Comparison of ENCODE assay signal across 8 cellular contexts in the genomic region with DNA sequence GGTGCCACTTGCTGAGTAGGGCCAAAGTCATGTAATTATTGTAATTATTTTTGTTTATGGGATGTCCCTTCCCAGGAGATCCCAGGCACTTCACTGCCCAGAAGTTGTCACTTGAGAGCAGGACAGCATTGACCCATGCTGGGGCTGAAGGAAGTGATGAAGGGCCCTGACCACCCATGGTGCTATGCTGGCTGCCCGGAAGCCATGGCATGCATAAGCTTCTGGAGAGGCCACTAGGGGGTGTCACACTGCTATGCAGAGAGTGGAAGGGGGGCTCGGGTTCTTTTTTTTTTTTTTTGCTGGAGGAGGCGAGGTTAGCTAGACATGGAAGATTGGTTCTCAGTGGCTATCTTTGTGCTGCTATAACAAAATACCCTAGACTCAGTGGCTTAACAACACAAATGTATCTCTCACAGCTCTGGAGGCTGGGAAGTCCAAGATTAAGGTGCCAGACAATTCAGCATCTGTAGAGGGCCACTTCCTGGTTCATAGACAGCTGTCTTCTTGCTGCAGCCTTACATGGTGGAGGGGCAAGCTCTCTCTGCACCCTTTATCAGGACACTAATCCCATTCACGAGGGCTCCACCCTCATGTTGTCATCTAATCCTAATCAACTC.
A peak's percentile ranks its signal among the peaks of the same experiment; 100 is the strongest.
DNase-seq lines count a peak whose midpoint lies in the region; ATAC-seq and TF ChIP-seq lines count a peak whose summit lies in the region.

No MANE protein-coding gene starts in this region.

- no peaks in the 10 kb centered on the region for H3K79me2 ChIP-seq in KMS-11 (ENCODE audit: insufficient read depth, low read depth)

- H3K9ac ChIP-seq in KMS-11, result no peak overlapping the region

- no peak overlapping the region for H3K4me2 ChIP-seq in KMS-11

- H3K27ac ChIP-seq in KMS-11, result no peak overlapping the region
- H3K27ac ChIP-seq in tibial artery, result no peak overlapping the region

- H3K9me3 ChIP-seq in tibial artery, result no peaks in the 10 kb centered on the region

- ATAC-seq in GM19035 (IDR thresholded peaks at IDR 0.05; ENCODE audit: unreplicated experiment), result peak; percentile 79

- no peaks in the 10 kb centered on the region for H3K27me3 ChIP-seq in KMS-11 (ENCODE audit: insufficient read depth, low read depth)
- no peaks in the 10 kb centered on the region for H3K27me3 ChIP-seq in tibial artery

- DNase-seq in AG10803 (ENCODE audit: low read depth) (peak; percentile 21), epithelial cell of esophagus (ENCODE audit: low read depth) (peak; percentile 12), pons (ENCODE audit: low spot score) (no peak), MV-4-11 (lab: John Stamatoyannopoulos, UW) (no peak), tibial artery (no peak)
- DNase-seq in stimulated activated CD4-positive, alpha-beta T cell treated with anti-CD3 and anti-CD28 coated beads, Interleukin-1b, Interleukin-23, amount 100 ng/mL, for 48 hours, result no peak

- intact Hi-C loops in tibial artery (cut with DNase I; ENCODE audit: low total_unique reads), result no loop called here

- H3K4me1 ChIP-seq in KMS-11 (ENCODE audit: low read depth, poor library complexity, severe bottlenecking), result no peaks in the 10 kb centered on the region
- no peaks in the 10 kb centered on the region for H3K4me1 ChIP-seq in tibial artery

- TF ChIP-seq CTCF in AG10803 (conservative IDR thresholded peaks at IDR 0.05; ENCODE audit: low read length), result peak; percentile 50
- peak; percentile 55; the same call in 1 of the 2 replicates for TF ChIP-seq CTCF in KMS-11 (conservative IDR thresholded peaks at IDR 0.05; ENCODE audit: low read depth, low read length)
- peak; percentile 12 for TF ChIP-seq CTCF in epithelial cell of esophagus (IDR thresholded peaks at IDR 0.05; ENCODE audit: insufficient read depth, low read depth, low read length, missing control alignments)
- no peak for TF ChIP-seq CTCF in tibial artery (IDR thresholded peaks at IDR 0.05)

- H3K4me3 ChIP-seq in AG10803 (ENCODE audit: low read length), result no peak overlapping the region
- no peak overlapping the region for H3K4me3 ChIP-seq in KMS-11 (IDR thresholded peaks at IDR 0.05; ENCODE audit: insufficient read depth, low read depth, low read length)
- H3K4me3 ChIP-seq in epithelial cell of esophagus (ENCODE audit: low read length), result no peak overlapping the region
- H3K4me3 ChIP-seq in tibial artery, result no peak overlapping the region

- no peaks in the 10 kb centered on the region for H4K20me1 ChIP-seq in KMS-11 (ENCODE audit: insufficient read depth)

- no peaks in the 10 kb centered on the region for H3K36me3 ChIP-seq in KMS-11 (ENCODE audit: insufficient read depth)
- no peaks in the 10 kb centered on the region for H3K36me3 ChIP-seq in tibial artery

- no peak overlapping the region for H2AFZ ChIP-seq in KMS-11 (ENCODE audit: low read depth)

Comparison
In these comparisons a context has a peak if more than half of its experiments do, and no peak if none do; other contexts are left out.
1. DNase-seq: peak in AG10803 (single experiment) and epithelial cell of esophagus (single experiment); none in pons (single experiment), MV-4-11 (single experiment), stimulated activated CD4-positive, alpha-beta T cell treated with anti-CD3 and anti-CD28 coated beads, Interleukin-1b, Interleukin-23, amount 100 ng/mL, for 48 hours (single experiment) and tibial artery (0 of 2).
2. CTCF ChIP-seq: peak in AG10803 (single experiment), KMS-11 (single experiment) and epithelial cell of esophagus (single experiment); none in tibial artery (0 of 2).